22 cellular contexts compared by ENCODE assay signal in genomic region chr1:212622467-212622866, GRCh38.
"Had no signal": no experiment of that assay in that cellular context is flagged by ENCODE, and none has a peak within 500 bp of the region (broad histone marks: within the 10 kb centered on the region; RNA-seq: fewer than 3 reads in every experiment).

No MANE protein-coding gene starts in this region.

- H3K27ac Mint-ChIP-seq: activated B cell treated with CpG ODN at 0.5 μM for 24 hours; activated CD4-positive, alpha-beta memory T cell treated with anti-CD3 and anti-CD28 coated beads for 36 hours; activated CD4-positive, alpha-beta T cell treated with anti-CD3 and anti-CD28 coated beads for 36 hours; activated naive CD8-positive, alpha-beta T cell; endodermal cell; natural killer cell treated with Interleukin-12 subunit alpha and Interleukin-12 subunit beta and Interleukin-15 and Interleukin-18, amount 100 ng/mL, for 72 hours; stimulated activated naive CD8-positive, alpha-beta T cell treated with anti-CD3 and anti-CD28 coated beads, Interleukin-15, Interleukin-2, amounts not matched to agents 100 ng/mL and 50 ng/mL, for 24 hours; T-helper 17 cell had no signal

- H3K4me1 Mint-ChIP-seq: activated B cell treated with CpG ODN at 0.5 μM for 24 hours, endodermal cell had no signal

- ATAC-seq: natural killer cell treated with Interleukin-12 subunit alpha and Interleukin-12 subunit beta and Interleukin-15 and Interleukin-18, amount 100 ng/mL, for 72 hours had no signal

- H3K9me3 ChIP-seq: esophagus squamous epithelium, heart left ventricle, neutrophil, pancreas, psoas muscle, tibial artery had no signal

- H3K9me3 Mint-ChIP-seq: activated B cell treated with CpG ODN at 0.5 μM for 24 hours; activated CD4-positive, alpha-beta memory T cell treated with anti-CD3 and anti-CD28 coated beads for 36 hours; endodermal cell; natural killer cell treated with Interleukin-12 subunit alpha and Interleukin-12 subunit beta and Interleukin-15 and Interleukin-18, amount 100 ng/mL, for 72 hours; stimulated activated naive CD8-positive, alpha-beta T cell treated with anti-CD3 and anti-CD28 coated beads, Interleukin-15, Interleukin-2, amounts not matched to agents 100 ng/mL and 50 ng/mL, for 24 hours had no signal

- H3K4me3 Mint-ChIP-seq: activated B cell treated with CpG ODN at 0.5 μM for 24 hours; activated CD4-positive, alpha-beta memory T cell treated with anti-CD3 and anti-CD28 coated beads for 36 hours; activated CD4-positive, alpha-beta T cell treated with anti-CD3 and anti-CD28 coated beads for 36 hours; activated naive CD8-positive, alpha-beta T cell; endodermal cell; natural killer cell treated with Interleukin-12 subunit alpha and Interleukin-12 subunit beta and Interleukin-15 and Interleukin-18, amount 100 ng/mL, for 72 hours; stimulated activated naive CD8-positive, alpha-beta T cell treated with anti-CD3 and anti-CD28 coated beads, Interleukin-15, Interleukin-2, amounts not matched to agents 100 ng/mL and 50 ng/mL, for 24 hours; T-helper 17 cell had no signal

- DNase-seq: activated B cell treated with CpG ODN at 0.5 μM for 24 hours; activated CD4-positive, alpha-beta memory T cell treated with anti-CD3 and anti-CD28 coated beads for 36 hours; activated CD4-positive, alpha-beta T cell treated with anti-CD3 and anti-CD28 coated beads for 36 hours; activated naive CD4-positive, alpha-beta T cell; amniotic stem cell; cerebellar nuclear complex; endodermal cell; esophagus squamous epithelium; heart left ventricle; left ventricle myocardium superior; pancreas; psoas muscle; right cardiac atrium; stimulated activated CD4-positive, alpha-beta T cell treated with anti-CD3 and anti-CD28 coated beads, Interleukin-4, amount 100 ng/mL, for 4 hours; substantia nigra; T-helper 17 cell; tibial artery had no signal

- H3K27ac ChIP-seq: coronary artery, esophagus squamous epithelium, heart left ventricle, neutrophil, pancreas, psoas muscle, tibial artery had no signal

- H3K4me3 ChIP-seq: coronary artery, esophagus squamous epithelium, heart left ventricle, pancreas, psoas muscle, tibial artery had no signal

- H3K36me3 ChIP-seq: neutrophil had no signal

- H3K27me3 Mint-ChIP-seq: activated CD4-positive, alpha-beta T cell treated with anti-CD3 and anti-CD28 coated beads for 36 hours; stimulated activated naive CD8-positive, alpha-beta T cell treated with anti-CD3 and anti-CD28 coated beads, Interleukin-15, Interleukin-2, amounts not matched to agents 100 ng/mL and 50 ng/mL, for 24 hours had no signal

- H3K4me1 ChIP-seq: pancreas, psoas muscle, tibial artery had no signal

- H3K27me3 ChIP-seq: heart left ventricle, pancreas, tibial artery had no signal
